ENCODE assay signal across 8 cellular contexts in genomic region chr3:122794483-122794778, GRCh38. TPM values are rescaled to one million over a fixed set of nuclear protein-coding genes. Genes with fewer than 3 reads are reported as not detected.
DNase-seq lines count a peak whose midpoint lies in the region; ATAC-seq and TF ChIP-seq lines count a peak whose summit lies in the region.

No MANE protein-coding gene starts in this region.

- TF ChIP-seq CTCF in astrocyte of the cerebellum (IDR thresholded peaks at IDR 0.05; ENCODE audit: low read depth, low read length, missing control alignments) (no peak), liver (IDR thresholded peaks at IDR 0.05; ENCODE audit: low read depth, low read length, missing input control) (no peak)

- H3K27ac ChIP-seq in liver (ENCODE audit: low read depth in 1 of 2, low read length in 2 of 2) (peak overlapping the region; percentile 95 to 96), thymus (ENCODE audit: low read depth) (peak overlapping the region; percentile 88)

- H3K4me3 ChIP-seq in astrocyte of the cerebellum (ENCODE audit: low read depth, low read length) (peak overlapping the region; percentile 67), liver (ENCODE audit: low read depth in 1 of 3, low read length in 3 of 3) (peak overlapping the region; percentile 65 to 87 (median 79)), thymus (ENCODE audit: low read length) (peak overlapping the region; percentile 91)

- peak overlapping the region; percentile 82 for H3K27ac Mint-ChIP-seq in activated CD8-positive, alpha-beta memory T cell treated with anti-CD3 and anti-CD28 coated beads, Interleukin-2, amount 10 ng/mL, durations not matched to agents 7 days and 5 days

- H3K27me3 ChIP-seq in liver (ENCODE audit: control insufficient read depth in 4 of 4, insufficient read depth in 4 of 4, low read length in 3 of 4) (no peaks in the 10 kb centered on the region), thymus (ENCODE audit: control insufficient read depth, insufficient read depth) (no peaks in the 10 kb centered on the region)

- peak overlapping the region; percentile 81 for H3K4me3 Mint-ChIP-seq in activated CD8-positive, alpha-beta memory T cell treated with anti-CD3 and anti-CD28 coated beads, Interleukin-2, amount 10 ng/mL, durations not matched to agents 7 days and 5 days

- H3K4me1 Mint-ChIP-seq in activated CD8-positive, alpha-beta memory T cell treated with anti-CD3 and anti-CD28 coated beads, Interleukin-2, amount 10 ng/mL, durations not matched to agents 7 days and 5 days, result peaks cover 22% of the 10 kb centered on the region

- no peaks in the 10 kb centered on the region for H3K9me3 Mint-ChIP-seq in activated CD8-positive, alpha-beta memory T cell treated with anti-CD3 and anti-CD28 coated beads, Interleukin-2, amount 10 ng/mL, durations not matched to agents 7 days and 5 days (ENCODE audit: low read depth)

- peaks cover 2% of the 10 kb centered on the region for H3K36me3 Mint-ChIP-seq in activated CD8-positive, alpha-beta memory T cell treated with anti-CD3 and anti-CD28 coated beads, Interleukin-2, amount 10 ng/mL, durations not matched to agents 7 days and 5 days

- CTCF ChIA-PET in activated CD8-positive, alpha-beta memory T cell treated with anti-CD3 and anti-CD28 coated beads, Interleukin-2, amount 10 ng/mL, durations not matched to agents 7 days and 5 days (lab: Charles Lee), result interaction anchor here (1.2 kb wide), 1 partner anchor 407 kb away, joined by 3 read pairs; the partner anchor contains the start of gene SEC22A

- H3K9me3 ChIP-seq in liver (ENCODE audit: control insufficient read depth in 4 of 4, low read length in 3 of 4), result no peaks in the 10 kb centered on the region
- no peaks in the 10 kb centered on the region for H3K9me3 ChIP-seq in thymus (ENCODE audit: control insufficient read depth)

- TF ChIP-seq RAD21 in liver (IDR thresholded peaks at IDR 0.05), result no peak

- H3K36me3 ChIP-seq in liver (ENCODE audit: control insufficient read depth in 4 of 4, insufficient read depth in 3 of 4, low read depth in 1 of 4, low read length in 3 of 4), result no peaks in the 10 kb centered on the region
- H3K36me3 ChIP-seq in thymus (ENCODE audit: control insufficient read depth, insufficient read depth), result no peaks in the 10 kb centered on the region

- H3K27me3 Mint-ChIP-seq in activated CD8-positive, alpha-beta memory T cell treated with anti-CD3 and anti-CD28 coated beads, Interleukin-2, amount 10 ng/mL, durations not matched to agents 7 days and 5 days, result no peaks in the 10 kb centered on the region

- no peak for ATAC-seq in activated CD8-positive, alpha-beta memory T cell treated with anti-CD3 and anti-CD28 coated beads, Interleukin-2, amount 10 ng/mL, durations not matched to agents 7 days and 5 days

- in situ Hi-C loops in astrocyte of the cerebellum (cut with HindIII; ENCODE audit: low sequenced_read_pairs), result no loop called here

- peak overlapping the region; percentile 87 for H3K9ac ChIP-seq in liver (ENCODE audit: low read depth in 1 of 2, low read length in 2 of 2)

- DNase-seq in activated CD8-positive, alpha-beta memory T cell treated with anti-CD3 and anti-CD28 coated beads, Interleukin-2, amount 10 ng/mL, durations not matched to agents 7 days and 5 days, result no peak
- no peak for DNase-seq in activated CD8-positive, alpha-beta memory T cell treated with anti-CD3 and anti-CD28 coated beads for 24 hours
- DNase-seq in astrocyte of the cerebellum (ENCODE audit: low read depth) (no peak), SHP77 (lab: John Stamatoyannopoulos, UW) (no peak), OCI-M1 (lab: John Stamatoyannopoulos, UW) (no peak), NCI-H226 (no peak)

- H3K4me1 ChIP-seq in liver (ENCODE audit: control insufficient read depth in 4 of 4, insufficient read depth in 4 of 4, low read length in 3 of 4), result peaks cover 2 to 27% (median 15%) of the 10 kb centered on the region in 4 donors
- peaks cover 20% of the 10 kb centered on the region for H3K4me1 ChIP-seq in thymus (ENCODE audit: control insufficient read depth, insufficient read depth, low read length)

- under 1% methylated on average over 6 of the region's 6 CpGs for WGBS in liver
- 1% methylated on average over 6 of the region's 6 CpGs for WGBS in thymus

TF ChIP-seq in liver, 16 proteins besides CTCF, POLR2A, EP300 and RAD21:
- TF ChIP-seq ATF3 (IDR thresholded peaks at IDR 0.05), result peak; percentile 7
- no peak for TF ChIP-seq REST (IDR thresholded peaks at IDR 0.05)
TF ChIP-seq in liver: peak in this region for 1.

RNA-seq across cellular contexts. Expression of gene SLC49A4, which starts 0.4 kb away (rescaled TPM):
- total RNA-seq in activated CD8-positive, alpha-beta memory T cell treated with anti-CD3 and anti-CD28 coated beads, Interleukin-2, amount 10 ng/mL, durations not matched to agents 7 days and 5 days, result 1 to 10 TPM; 1.5 to 1.8 TPM
- total RNA-seq in liver, result 10 to 100 TPM in 1 of 2 donors, 1 to 10 TPM in 1; 7.7 to 11.1 TPM
- 1 to 10 TPM; 3.3 to 5.0 TPM for polyA plus RNA-seq in liver
- polyA plus RNA-seq in thymus, result 5.9 TPM

RNA-seq across cellular contexts. Expression of gene HSPBAP1, which starts 0.8 kb away (rescaled TPM):
- 1 to 10 TPM; 7.7 to 8.4 TPM for total RNA-seq in activated CD8-positive, alpha-beta memory T cell treated with anti-CD3 and anti-CD28 coated beads, Interleukin-2, amount 10 ng/mL, durations not matched to agents 7 days and 5 days
- total RNA-seq in liver, result 1 to 10 TPM; 3.7 to 5.3 TPM
- 1 to 10 TPM; 2.2 to 4.2 TPM for polyA plus RNA-seq in liver
- polyA plus RNA-seq in thymus, result 37.7 TPM
